9 cellular contexts compared by ENCODE assay signal in the genomic region with DNA sequence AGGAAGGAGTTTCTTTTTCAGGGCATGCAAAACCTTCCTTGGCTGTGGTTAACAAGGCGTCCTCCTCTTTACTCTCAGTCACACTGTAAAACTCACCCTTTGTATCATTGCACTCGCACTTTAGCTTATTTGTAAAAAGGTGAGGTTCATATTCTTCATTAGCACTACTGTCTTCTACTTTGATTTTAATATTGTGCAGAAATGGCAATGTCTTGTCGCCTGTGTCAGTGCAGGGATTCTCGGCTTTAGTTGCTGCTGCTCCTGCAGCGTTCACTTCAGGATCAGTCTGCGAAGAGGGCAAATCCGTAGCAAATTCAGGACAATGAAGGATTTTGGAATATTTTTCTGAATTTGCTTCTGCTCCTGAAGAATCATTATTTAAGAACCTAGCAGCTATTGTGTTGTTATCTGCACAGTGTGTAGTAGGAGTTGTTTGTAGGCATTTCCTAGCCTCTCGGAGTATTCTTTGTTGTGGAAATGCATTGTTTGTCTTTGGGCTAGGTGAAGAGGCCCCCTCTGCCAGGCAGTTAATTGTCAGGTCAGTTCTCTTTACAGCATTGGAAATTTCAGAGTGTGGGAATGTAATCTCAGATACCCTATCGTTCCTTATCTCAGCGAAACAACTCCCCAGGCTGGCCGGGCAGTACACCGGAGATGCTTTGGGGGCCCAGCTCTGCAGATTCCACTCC. TPM values are rescaled to one million over a fixed set of nuclear protein-coding genes. Genes with fewer than 3 reads are reported as not detected.
DNase-seq lines count a peak whose midpoint lies in the region; ATAC-seq and TF ChIP-seq lines count a peak whose summit lies in the region.
"Had no signal": no experiment of that assay in that cellular context is flagged by ENCODE, and none has a peak within 500 bp of the region (broad histone marks: within the 10 kb centered on the region; RNA-seq: fewer than 3 reads in every experiment).

No MANE protein-coding gene starts in this region.

- intact Hi-C loops in CD4-positive, alpha-beta T cell (cut with DNase I, micrococcal nuclease), result loop anchor here (1.0 to 5.0 kb wide), 3 partner anchors 10 to 827 kb away; partner anchors contain the start of gene SKIDA1 (in 1 of the 2)
- intact Hi-C loops in PC-3 (cut with micrococcal nuclease), result no loop called here

- no peak overlapping the region for H2BK12ac ChIP-seq in neuronal stem cell (ENCODE audit: low read length)

- no peak overlapping the region for H3K14ac ChIP-seq in neuronal stem cell (ENCODE audit: low read length)

- BruUV-seq in PC-3 (replicated peaks; lab: Mats Ljungman, UMichigan), result no TSS peak

- no peaks in the 10 kb centered on the region for H4K20me1 ChIP-seq in PC-3 (ENCODE audit: low read length)

- peaks cover 92% of the 10 kb centered on the region for H3K27me3 Mint-ChIP-seq in CD4-positive, alpha-beta T cell

- no peak for ATAC-seq in CD4-positive, alpha-beta T cell (ENCODE audit: poor library complexity)
- no peak for ATAC-seq in PC-3
- no peak for ATAC-seq in GM19467 (IDR thresholded peaks at IDR 0.05; ENCODE audit: unreplicated experiment)

- peaks cover 84% of the 10 kb centered on the region for H3K27me3 ChIP-seq in CD4-positive, alpha-beta T cell (ENCODE audit: control insufficient read depth, insufficient read depth, low read length)
- H3K27me3 ChIP-seq in PC-3 (ENCODE audit: low read length) (no peaks in the 10 kb centered on the region), neuronal stem cell (ENCODE audit: control insufficient read depth in 3 of 3, insufficient read depth in 3 of 3, low read depth in 1 of 3, low read length in 3 of 3) (no peaks in the 10 kb centered on the region)

- POLR2A ChIA-PET in CD4-positive, alpha-beta T cell (lab: Charles Lee), result interaction anchor here (1.3 to 2.2 kb wide), 5 partner anchors 9 to 19 kb away, joined by 3 to 15 read pairs (median 7); partner anchors contain the start of gene SKIDA1
- POLR2A ChIA-PET in PC-3 (lab: Charles Lee; ENCODE audit: unreplicated experiment), result no interaction called here

- H3K36me3 Mint-ChIP-seq in CD4-positive, alpha-beta T cell (ENCODE audit: low read depth), result no peaks in the 10 kb centered on the region

- H3K4me1 ChIP-seq in PC-3 (ENCODE audit: insufficient read depth, low read length), result peaks cover 17% of the 10 kb centered on the region
- peaks cover 0 to 10% of the 10 kb centered on the region in 2 donors for H3K4me1 ChIP-seq in neuronal stem cell (ENCODE audit: control insufficient read depth in 2 of 2, insufficient read depth in 1 of 2, low read depth in 1 of 2, low read length in 2 of 2)

- no peaks in the 10 kb centered on the region for H3K79me2 ChIP-seq in PC-3 (ENCODE audit: low read length)

- H3K4ac ChIP-seq in neuronal stem cell (ENCODE audit: low read length), result no peak overlapping the region

- DNase-seq in CD4-positive, alpha-beta T cell, result no peak
- no peak for DNase-seq in PC-3
- DNase-seq in epithelial cell of esophagus (ENCODE audit: low read depth), result no peak
- no peak for DNase-seq in neuronal stem cell (ENCODE audit: low spot score)
- no peak for DNase-seq in mesenteric fat pad (ENCODE audit: low spot score)
- DNase-seq in GM19238 (ENCODE audit: insufficient read length, low spot score), result no peak
- DNase-seq in NCI-H446 (lab: John Stamatoyannopoulos, UW), result no peak
- DNase-seq: NCI-H748 treated with DMSO at 0.1 percent for 48 hours had no signal

- H3K27ac Mint-ChIP-seq in CD4-positive, alpha-beta T cell, result no peak overlapping the region

- no peak overlapping the region for H2BK120ac ChIP-seq in neuronal stem cell (ENCODE audit: low read depth, low read length)

- H3K36me3 ChIP-seq in PC-3 (ENCODE audit: low read depth, low read length), result no peaks in the 10 kb centered on the region
- H3K36me3 ChIP-seq in neuronal stem cell (replicated peaks in 1 of 2; ENCODE audit: control insufficient read depth in 2 of 2, insufficient read depth in 2 of 2, low read length in 2 of 2), result peaks cover 7 to 57% of the 10 kb centered on the region in 2 donors

- no peak overlapping the region for H3K27ac ChIP-seq in CD4-positive, alpha-beta T cell (ENCODE audit: low read depth, low read length)
- H3K27ac ChIP-seq in PC-3 (ENCODE audit: low read length) (no peak overlapping the region), neuronal stem cell (replicated peaks; ENCODE audit: low read length) (peak overlapping the region; percentile 96)

- no peak for TF ChIP-seq CTCF in CD4-positive, alpha-beta T cell (IDR thresholded peaks at IDR 0.05)
- TF ChIP-seq CTCF in PC-3 (conservative IDR thresholded peaks at IDR 0.05; ENCODE audit: low read depth, low read length), result no peak
- no peak for TF ChIP-seq CTCF in epithelial cell of esophagus (IDR thresholded peaks at IDR 0.05; ENCODE audit: insufficient read depth, low read depth, low read length, missing control alignments)

- H2AFZ ChIP-seq in PC-3 (ENCODE audit: low read length) (peak overlapping the region; percentile 84), neuronal stem cell (ENCODE audit: low read length) (no peak overlapping the region)

- no peaks in the 10 kb centered on the region for H3K9me3 ChIP-seq in CD4-positive, alpha-beta T cell (ENCODE audit: control insufficient read depth, low read length)
- H3K9me3 ChIP-seq in PC-3 (ENCODE audit: low read length), result no peaks in the 10 kb centered on the region
- H3K9me3 ChIP-seq in neuronal stem cell (replicated peaks in 1 of 2; ENCODE audit: control insufficient read depth in 2 of 2, insufficient read depth in 1 of 2, low read depth in 1 of 2, low read length in 2 of 2), result no peaks in the 10 kb centered on the region

- H3K18ac ChIP-seq in neuronal stem cell (ENCODE audit: low read length), result peak overlapping the region; percentile 97

- H3K9me2 ChIP-seq in PC-3 (replicated peaks; ENCODE audit: low read length), result no peaks in the 10 kb centered on the region

- H3K4me2 ChIP-seq in PC-3 (ENCODE audit: low read length), result peak overlapping the region; percentile 94
- peak overlapping the region; percentile 38 for H3K4me2 ChIP-seq in neuronal stem cell (ENCODE audit: insufficient read depth, low read length, poor library complexity, severe bottlenecking)

- H3K4me1 Mint-ChIP-seq in CD4-positive, alpha-beta T cell (ENCODE audit: low read depth), result peaks cover 42% of the 10 kb centered on the region

- H3K79me1 ChIP-seq in neuronal stem cell (ENCODE audit: low read depth, low read length), result no peaks in the 10 kb centered on the region

- H3K9ac ChIP-seq in PC-3 (ENCODE audit: low read length) (peak overlapping the region; percentile 46; the same call in 1 of the 2 replicates), neuronal stem cell (ENCODE audit: low read depth, low read length, poor library complexity) (peak overlapping the region; percentile 99)

- H3K4me3 Mint-ChIP-seq in CD4-positive, alpha-beta T cell, result peak overlapping the region; percentile 77

- H4K91ac ChIP-seq in neuronal stem cell (ENCODE audit: low read depth, low read length, poor library complexity), result no peak overlapping the region

- no peak overlapping the region for H2BK15ac ChIP-seq in neuronal stem cell (ENCODE audit: low read length)

- no peak overlapping the region for H4K8ac ChIP-seq in neuronal stem cell (ENCODE audit: low read depth, low read length)

- H3K4me3 ChIP-seq in PC-3 (ENCODE audit: low read length) (peak overlapping the region; percentile 83), epithelial cell of esophagus (ENCODE audit: low read length) (peak overlapping the region; percentile 51), neuronal stem cell (ENCODE audit: low read length in 2 of 2) (peak overlapping the region; percentile 86 to 100)

- CTCF ChIA-PET in CD4-positive, alpha-beta T cell (lab: Charles Lee), result interaction anchor here (0.6 to 4.9 kb wide), 3 partner anchors 10 to 95 kb away, joined by 3 to 29 read pairs (median 3); no protein-coding TSS in a partner anchor
- CTCF ChIA-PET in PC-3 (lab: Charles Lee), result no interaction called here

- H3F3A ChIP-seq in PC-3 (ENCODE audit: low read length, unreplicated experiment), result no peaks in the 10 kb centered on the region

- WGBS in neuronal stem cell (ENCODE audit: extremely low coverage in 2 of 2, insufficient read length in 2 of 2, insufficient replicate concordance in 1 of 2), 2 donors, result no CpG with 5 or more reads among the region's 12 CpGs

- peak overlapping the region; percentile 43 for H2AK5ac ChIP-seq in neuronal stem cell (ENCODE audit: low read depth, low read length)

- peak overlapping the region; percentile 98 for H3K23ac ChIP-seq in neuronal stem cell (ENCODE audit: low read depth, low read length, poor library complexity)

- H2BK5ac ChIP-seq in neuronal stem cell (ENCODE audit: low read length), result peak overlapping the region; percentile 92

- H3K9me3 Mint-ChIP-seq in CD4-positive, alpha-beta T cell, result no peaks in the 10 kb centered on the region

RNA-seq across cellular contexts. Expression of gene SKIDA1, which starts 9.8 kb away (rescaled TPM):
- under 1 TPM; 0.22 to 0.25 TPM for total RNA-seq in CD4-positive, alpha-beta T cell
- total RNA-seq in PC-3 (2014; rRNA removed) (0.17 and 0.26 TPM in 2 replicates), mesenteric fat pad (0.58 TPM)
- 57.0 TPM for polyA plus RNA-seq in neuronal stem cell (2013, experiment 1 of 2)
- 57.0 TPM for polyA plus RNA-seq in neuronal stem cell (2013, experiment 2 of 2)

RNA-seq across cellular contexts. Expression of gene MLLT10, which starts 18.3 kb away (rescaled TPM):
- total RNA-seq in CD4-positive, alpha-beta T cell, result 10 to 100 TPM; 46.0 to 64.1 TPM
- total RNA-seq in PC-3 (2014; rRNA removed) (21.5 and 32.5 TPM in 2 replicates), mesenteric fat pad (42.1 TPM)
- 43.4 TPM for polyA plus RNA-seq in neuronal stem cell (2013, experiment 1 of 2)
- polyA plus RNA-seq in neuronal stem cell (2013, experiment 2 of 2), result 44.9 TPM
